Comparison of ENCODE assay signal across 20 cellular contexts in genomic region chr3:182726258-182727142, GRCh38.
A peak's percentile ranks its signal among the peaks of the same experiment; 100 is the strongest.
DNase-seq lines count a peak whose midpoint lies in the region; ATAC-seq and TF ChIP-seq lines count a peak whose summit lies in the region.
"Had no signal": no experiment of that assay in that cellular context is flagged by ENCODE, and none has a peak within 500 bp of the region (broad histone marks: within the 10 kb centered on the region; RNA-seq: fewer than 3 reads in every experiment).

No MANE protein-coding gene starts in this region.

- ATAC-seq in left colon (peak; percentile 79), psoas muscle (no peak)
- no peak for ATAC-seq in activated naive CD8-positive, alpha-beta T cell treated with anti-CD3 and anti-CD28 coated beads, Interleukin-2, amount 50 U/mL, for 24 hours
- no peak for ATAC-seq in activated CD8-positive, alpha-beta T cell treated with anti-CD3 and anti-CD28 coated beads for 36 hours
- ATAC-seq: activated CD4-positive, CD25-positive, alpha-beta regulatory T cell treated with anti-CD3 and anti-CD28 coated beads, Interleukin-2, amount 50 U/mL, for 24 hours; activated T-helper 17 cell treated with anti-CD3 and anti-CD28 coated beads, Interleukin-2, amount 50 U/mL, for 72 hours had no signal

- DNase-seq in BE2C (no peak), adipocyte (ENCODE audit: low read depth) (no peak), left colon (peak; percentile 58 to 71), psoas muscle (no peak), AG08395 (ENCODE audit: low spot score) (no peak)
- no peak for DNase-seq in effector memory CD4-positive, alpha-beta T cell
- no peak for DNase-seq in activated naive CD8-positive, alpha-beta T cell treated with anti-CD3 and anti-CD28 coated beads, Interleukin-2, amount 50 U/mL, for 24 hours
- no peak for DNase-seq in activated CD8-positive, alpha-beta T cell treated with anti-CD3 and anti-CD28 coated beads for 36 hours
- DNase-seq: ACHN; activated naive CD8-positive, alpha-beta T cell treated with anti-CD3 and anti-CD28 coated beads, Interleukin-2, amount 10 ng/mL, durations not matched to agents 7 days and 5 days; caudate nucleus; CD4-positive, alpha-beta T cell; DMS79; NCI-H526 treated with DMSO at 0.1 percent for 48 hours; pancreas; SJCRH30; stimulated activated CD4-positive, alpha-beta T cell treated with anti-CD3 and anti-CD28 coated beads, Interleukin-12 subunit alpha, Interleukin-12 subunit beta, amount 100 ng/mL, for 4 hours had no signal

- H3K4me1 ChIP-seq in BE2C = peaks cover 3% of the 10 kb centered on the region; the same call in 1 of the 2 replicates
- H3K4me1 ChIP-seq in adipocyte (ENCODE audit: control insufficient read depth, insufficient read depth, low read length) = peaks cover 6% of the 10 kb centered on the region
- no peaks in the 10 kb centered on the region for H3K4me1 ChIP-seq in psoas muscle
- H3K4me1 ChIP-seq in effector memory CD4-positive, alpha-beta T cell (ENCODE audit: control insufficient read depth, insufficient read depth, low read length, poor library complexity, severe bottlenecking) = no peaks in the 10 kb centered on the region
- H3K4me1 ChIP-seq: pancreas, SJCRH30 had no signal

- CTCF ChIA-PET in activated CD8-positive, alpha-beta T cell treated with anti-CD3 and anti-CD28 coated beads for 36 hours (lab: Charles Lee) = interaction anchor here (3.1 kb wide), 1 partner anchor 11 kb away, joined by 20 read pairs; no protein-coding TSS in a partner anchor

- no peaks in the 10 kb centered on the region for H3K9me3 Mint-ChIP-seq in activated naive CD8-positive, alpha-beta T cell treated with anti-CD3 and anti-CD28 coated beads, Interleukin-2, amount 50 U/mL, for 24 hours
- H3K9me3 Mint-ChIP-seq in activated CD8-positive, alpha-beta T cell treated with anti-CD3 and anti-CD28 coated beads for 36 hours = no peaks in the 10 kb centered on the region
- H3K9me3 Mint-ChIP-seq: activated naive CD8-positive, alpha-beta T cell treated with anti-CD3 and anti-CD28 coated beads, Interleukin-2, amount 10 ng/mL, durations not matched to agents 7 days and 5 days; activated T-helper 17 cell treated with anti-CD3 and anti-CD28 coated beads, Interleukin-2, amount 50 U/mL, for 72 hours; CD4-positive, alpha-beta T cell had no signal

- H3K4me3 ChIP-seq in BE2C (ENCODE audit: low read depth, low read length) = peak overlapping the region; percentile 73
- peak overlapping the region; percentile 72 for H3K4me3 ChIP-seq in adipocyte (ENCODE audit: low read length)
- peak overlapping the region; percentile 41 for H3K4me3 ChIP-seq in psoas muscle
- H3K4me3 ChIP-seq in effector memory CD4-positive, alpha-beta T cell (ENCODE audit: insufficient read depth, low read depth, low read length, poor library complexity, severe bottlenecking) = no peak overlapping the region
- H3K4me3 ChIP-seq: pancreas, SJCRH30 had no signal

- POLR2A ChIA-PET in activated CD8-positive, alpha-beta T cell treated with anti-CD3 and anti-CD28 coated beads for 36 hours (lab: Charles Lee) = no interaction called here

- WGBS in psoas muscle, 3 donors = 66 to 75% (median 74%) methylated on average over 10 of the region's 10 CpGs

- intact Hi-C loops in left colon (cut with DNase I, micrococcal nuclease) = no loop called here
- intact Hi-C loops in psoas muscle (cut with DNase I) = no loop called here
- intact Hi-C loops in activated CD8-positive, alpha-beta T cell treated with anti-CD3 and anti-CD28 coated beads for 36 hours (cut with micrococcal nuclease) = no loop called here

- H3K9ac ChIP-seq in adipocyte (ENCODE audit: low read length) = peak overlapping the region; percentile 63

- H3K36me3 ChIP-seq in BE2C = no peaks in the 10 kb centered on the region
- H3K36me3 ChIP-seq in adipocyte (ENCODE audit: control insufficient read depth, insufficient read depth, low read length, severe bottlenecking) = no peaks in the 10 kb centered on the region
- no peaks in the 10 kb centered on the region for H3K36me3 ChIP-seq in psoas muscle (ENCODE audit: insufficient read depth in 1 of 2, low read depth in 1 of 2)
- H3K36me3 ChIP-seq in effector memory CD4-positive, alpha-beta T cell (ENCODE audit: control insufficient read depth, insufficient read depth, low read length) = no peaks in the 10 kb centered on the region
- H3K36me3 ChIP-seq: pancreas, SJCRH30, tibial nerve had no signal

- H3K27ac ChIP-seq in psoas muscle = no peak overlapping the region
- no peak overlapping the region for H3K27ac ChIP-seq in effector memory CD4-positive, alpha-beta T cell (ENCODE audit: insufficient read depth, low read length, poor library complexity, severe bottlenecking)
- H3K27ac ChIP-seq: pancreas, SJCRH30, tibial nerve had no signal

- no peak overlapping the region for H3K4me3 Mint-ChIP-seq in activated naive CD8-positive, alpha-beta T cell treated with anti-CD3 and anti-CD28 coated beads, Interleukin-2, amount 50 U/mL, for 24 hours
- no peak overlapping the region for H3K4me3 Mint-ChIP-seq in activated CD8-positive, alpha-beta T cell treated with anti-CD3 and anti-CD28 coated beads for 36 hours
- H3K4me3 Mint-ChIP-seq: activated naive CD8-positive, alpha-beta T cell treated with anti-CD3 and anti-CD28 coated beads, Interleukin-2, amount 10 ng/mL, durations not matched to agents 7 days and 5 days; activated T-helper 17 cell treated with anti-CD3 and anti-CD28 coated beads, Interleukin-2, amount 50 U/mL, for 72 hours; CD4-positive, alpha-beta T cell had no signal

- H3K9me3 ChIP-seq in BE2C (no peaks in the 10 kb centered on the region), adipocyte (ENCODE audit: control insufficient read depth, low read length) (no peaks in the 10 kb centered on the region), psoas muscle (no peaks in the 10 kb centered on the region)
- no peaks in the 10 kb centered on the region for H3K9me3 ChIP-seq in effector memory CD4-positive, alpha-beta T cell (ENCODE audit: control insufficient read depth, low read length)
- H3K9me3 ChIP-seq: pancreas, SJCRH30, tibial nerve had no signal

- H3K36me3 Mint-ChIP-seq in activated naive CD8-positive, alpha-beta T cell treated with anti-CD3 and anti-CD28 coated beads, Interleukin-2, amount 50 U/mL, for 24 hours (ENCODE audit: low read depth) = no peaks in the 10 kb centered on the region
- H3K36me3 Mint-ChIP-seq in activated CD8-positive, alpha-beta T cell treated with anti-CD3 and anti-CD28 coated beads for 36 hours (ENCODE audit: low read depth) = no peaks in the 10 kb centered on the region
- H3K36me3 Mint-ChIP-seq: activated naive CD8-positive, alpha-beta T cell treated with anti-CD3 and anti-CD28 coated beads, Interleukin-2, amount 10 ng/mL, durations not matched to agents 7 days and 5 days had no signal

- TF ChIP-seq CTCF in BE2C (IDR thresholded peaks at IDR 0.05; ENCODE audit: low read depth, low read length) (no peak), psoas muscle (IDR thresholded peaks at IDR 0.05) (no peak)
- TF ChIP-seq CTCF in activated CD8-positive, alpha-beta T cell treated with anti-CD3 and anti-CD28 coated beads for 36 hours (IDR thresholded peaks at IDR 0.05) = no peak

- H3K27ac Mint-ChIP-seq in activated naive CD8-positive, alpha-beta T cell treated with anti-CD3 and anti-CD28 coated beads, Interleukin-2, amount 50 U/mL, for 24 hours = no peak overlapping the region
- H3K27ac Mint-ChIP-seq in activated CD8-positive, alpha-beta T cell treated with anti-CD3 and anti-CD28 coated beads for 36 hours = no peak overlapping the region
- H3K27ac Mint-ChIP-seq: activated naive CD8-positive, alpha-beta T cell treated with anti-CD3 and anti-CD28 coated beads, Interleukin-2, amount 10 ng/mL, durations not matched to agents 7 days and 5 days; activated T-helper 17 cell treated with anti-CD3 and anti-CD28 coated beads, Interleukin-2, amount 50 U/mL, for 72 hours; CD4-positive, alpha-beta T cell had no signal

- peaks cover 5% of the 10 kb centered on the region for H3K27me3 Mint-ChIP-seq in activated naive CD8-positive, alpha-beta T cell treated with anti-CD3 and anti-CD28 coated beads, Interleukin-2, amount 50 U/mL, for 24 hours
- peaks cover 8% of the 10 kb centered on the region for H3K27me3 Mint-ChIP-seq in activated CD8-positive, alpha-beta T cell treated with anti-CD3 and anti-CD28 coated beads for 36 hours
- H3K27me3 Mint-ChIP-seq: CD4-positive, alpha-beta T cell had no signal

- H3K27me3 ChIP-seq in BE2C (no peaks in the 10 kb centered on the region), adipocyte (replicated peaks; ENCODE audit: control insufficient read depth, insufficient read depth, low read length) (peaks cover 4% of the 10 kb centered on the region), psoas muscle (ENCODE audit: insufficient read depth in 3 of 3, low read length in 2 of 3) (peaks cover 0 to 3% (median 0%) of the 10 kb centered on the region in 3 donors)
- H3K27me3 ChIP-seq in effector memory CD4-positive, alpha-beta T cell (replicated peaks; ENCODE audit: control insufficient read depth, insufficient read depth, low read length, poor library complexity, severe bottlenecking) = no peaks in the 10 kb centered on the region
- H3K27me3 ChIP-seq: pancreas, SJCRH30, tibial nerve had no signal

- peaks cover 8% of the 10 kb centered on the region for H3K4me1 Mint-ChIP-seq in activated naive CD8-positive, alpha-beta T cell treated with anti-CD3 and anti-CD28 coated beads, Interleukin-2, amount 50 U/mL, for 24 hours
- H3K4me1 Mint-ChIP-seq in activated CD8-positive, alpha-beta T cell treated with anti-CD3 and anti-CD28 coated beads for 36 hours (ENCODE audit: low read depth) = peaks cover 10% of the 10 kb centered on the region
- H3K4me1 Mint-ChIP-seq: activated T-helper 17 cell treated with anti-CD3 and anti-CD28 coated beads, Interleukin-2, amount 50 U/mL, for 72 hours had no signal

Comparison
In these comparisons a context has a peak if more than half of its experiments do, and no peak if none do; other contexts are left out.
1. DNase-seq: peak in left colon (2 of 2); none in BE2C (single experiment), adipocyte (single experiment), psoas muscle (0 of 2), effector memory CD4-positive, alpha-beta T cell (0 of 3), activated naive CD8-positive, alpha-beta T cell treated with anti-CD3 and anti-CD28 coated beads, Interleukin-2, amount 50 U/mL, for 24 hours (single experiment), activated CD8-positive, alpha-beta T cell treated with anti-CD3 and anti-CD28 coated beads for 36 hours (single experiment) and AG08395 (single experiment).